In genomic region chr19:926595-927043, GRCh38 we compare ENCODE assay signal across 8 cellular contexts. TPM values are rescaled to one million over a fixed set of nuclear protein-coding genes. Genes with fewer than 3 reads are reported as not detected.
DNase-seq lines count a peak whose midpoint lies in the region; ATAC-seq and TF ChIP-seq lines count a peak whose summit lies in the region.

No MANE protein-coding gene starts in this region.

- H3K4me1 Mint-ChIP-seq in GM23338: peaks cover 8% of the 10 kb centered on the region; the same call in 2 of the 3 replicates
- peaks cover 5% of the 10 kb centered on the region for H3K4me1 Mint-ChIP-seq in T-helper 1 cell treated with Interleukin-12 subunit alpha and Interleukin-12 subunit beta and Interleukin-4 antibody, amounts not matched to agents 30 μg/mL and 1 μg/mL, for 36 hours (ENCODE audit: low read depth)
- peaks cover 5 to 26% (median 11%) of the 10 kb centered on the region in 4 donors for H3K4me1 Mint-ChIP-seq in naive thymus-derived CD8-positive, alpha-beta T cell

- peaks cover 8% of the 10 kb centered on the region for H3K27me3 ChIP-seq in GM23338 (ENCODE audit: insufficient read depth)

- peaks cover 34% of the 10 kb centered on the region for H3K79me2 ChIP-seq in GM23338 (replicated peaks; ENCODE audit: insufficient read depth)

- DNase-seq in AML-193 (lab: John Stamatoyannopoulos, UW) (peak; percentile 65 to 81), GM23338 (ENCODE audit: low spot score) (peak; percentile 69), epithelial cell of proximal tubule (ENCODE audit: low read depth) (no peak), kidney glomerular epithelial cell (lab: John Stamatoyannopoulos, UW) (no peak), cortex of kidney (lab: John Stamatoyannopoulos, UW) (no peak)
- DNase-seq in naive thymus-derived CD8-positive, alpha-beta T cell: no peak

- H3K9me2 ChIP-seq in GM23338 (ENCODE audit: insufficient read depth): no peaks in the 10 kb centered on the region

- H2AFZ ChIP-seq in GM23338: peak overlapping the region; percentile 43; the same call in 1 of the 2 replicates

- H3K27me3 Mint-ChIP-seq in GM23338 (ENCODE audit: insufficient read depth, low read depth, poor library complexity): peaks cover 11% of the 10 kb centered on the region
- H3K27me3 Mint-ChIP-seq in T-helper 1 cell treated with Interleukin-12 subunit alpha and Interleukin-12 subunit beta and Interleukin-4 antibody, amounts not matched to agents 30 μg/mL and 1 μg/mL, for 36 hours (ENCODE audit: low read depth): peaks cover 3% of the 10 kb centered on the region
- no peaks in the 10 kb centered on the region for H3K27me3 Mint-ChIP-seq in naive thymus-derived CD8-positive, alpha-beta T cell

- peaks cover 15% of the 10 kb centered on the region; the same call in 2 of the 3 replicates for H3K36me3 Mint-ChIP-seq in GM23338 (ENCODE audit: low read depth)
- H3K36me3 Mint-ChIP-seq in T-helper 1 cell treated with Interleukin-12 subunit alpha and Interleukin-12 subunit beta and Interleukin-4 antibody, amounts not matched to agents 30 μg/mL and 1 μg/mL, for 36 hours (ENCODE audit: low read depth): peaks cover 1% of the 10 kb centered on the region
- H3K36me3 Mint-ChIP-seq in naive thymus-derived CD8-positive, alpha-beta T cell: no peaks in the 10 kb centered on the region

- peaks cover 10% of the 10 kb centered on the region for H3K4me1 ChIP-seq in GM23338 (ENCODE audit: insufficient read depth)

- no peak overlapping the region for H3K27ac Mint-ChIP-seq in GM23338
- H3K27ac Mint-ChIP-seq in T-helper 1 cell treated with Interleukin-12 subunit alpha and Interleukin-12 subunit beta and Interleukin-4 antibody, amounts not matched to agents 30 μg/mL and 1 μg/mL, for 36 hours: peak overlapping the region; percentile 73
- peak overlapping the region in 2 of 10 donors; percentile 40 to 66 for H3K27ac Mint-ChIP-seq in naive thymus-derived CD8-positive, alpha-beta T cell

- no peaks in the 10 kb centered on the region; the same call in 1 of the 2 replicates for H3K36me3 ChIP-seq in GM23338 (ENCODE audit: insufficient read depth)

- no peak overlapping the region for H3K27ac ChIP-seq in GM23338 (ENCODE audit: low read depth)

- no peak for TF ChIP-seq CTCF in GM23338 (conservative IDR thresholded peaks at IDR 0.05; ENCODE audit: low read depth in 2 of 2)
- no peak for TF ChIP-seq CTCF in epithelial cell of proximal tubule (conservative IDR thresholded peaks at IDR 0.05; ENCODE audit: low read depth, low read length)

- H3K4me3 ChIP-seq in GM23338 (peak overlapping the region; percentile 89), epithelial cell of proximal tubule (ENCODE audit: low read depth, low read length) (peak overlapping the region; percentile 87)

- H4K20me1 ChIP-seq in GM23338 (replicated peaks; ENCODE audit: insufficient read depth): no peaks in the 10 kb centered on the region; the same call in 1 of the 2 replicates

- peaks cover 11% of the 10 kb centered on the region; the same call in 1 of the 2 replicates for H3F3A ChIP-seq in GM23338 (replicated peaks; ENCODE audit: low read depth)

- H3K9me3 Mint-ChIP-seq in GM23338: no peaks in the 10 kb centered on the region; the same call in 2 of the 3 replicates
- H3K9me3 Mint-ChIP-seq in T-helper 1 cell treated with Interleukin-12 subunit alpha and Interleukin-12 subunit beta and Interleukin-4 antibody, amounts not matched to agents 30 μg/mL and 1 μg/mL, for 36 hours: no peaks in the 10 kb centered on the region
- no peaks in the 10 kb centered on the region for H3K9me3 Mint-ChIP-seq in naive thymus-derived CD8-positive, alpha-beta T cell

- peak overlapping the region; percentile 85 for H3K4me3 Mint-ChIP-seq in GM23338
- peak overlapping the region; percentile 82 for H3K4me3 Mint-ChIP-seq in T-helper 1 cell treated with Interleukin-12 subunit alpha and Interleukin-12 subunit beta and Interleukin-4 antibody, amounts not matched to agents 30 μg/mL and 1 μg/mL, for 36 hours
- H3K4me3 Mint-ChIP-seq in naive thymus-derived CD8-positive, alpha-beta T cell: peak overlapping the region; percentile 67 to 87 (median 78)

- peak overlapping the region; percentile 91 for H3K4me2 ChIP-seq in GM23338

- ATAC-seq in GM23338: no peak
- no peak for ATAC-seq in naive thymus-derived CD8-positive, alpha-beta T cell
- no peak for ATAC-seq in GM21737 (IDR thresholded peaks at IDR 0.05; ENCODE audit: unreplicated experiment)

- POLR2A ChIA-PET in naive thymus-derived CD8-positive, alpha-beta T cell (lab: Charles Lee): interaction anchor here (0.7 to 1.4 kb wide), 2 partner anchors 58 to 95 kb away, joined by 4 to 5 read pairs; partner anchors contain the start of genes RNU6-2 and WDR18

TF ChIP-seq in GM23338, 12 proteins besides CTCF, POLR2A, EP300 and RAD21:
- TF ChIP-seq ZNF331 (CRISPR knock-in tag; IDR thresholded peaks at IDR 0.05; ENCODE audit: low read depth): no peak
- TF ChIP-seq CREB1 (CRISPR knock-in tag; IDR thresholded peaks at IDR 0.05; ENCODE audit: low read depth): no peak
- TF ChIP-seq, protein P1, sequence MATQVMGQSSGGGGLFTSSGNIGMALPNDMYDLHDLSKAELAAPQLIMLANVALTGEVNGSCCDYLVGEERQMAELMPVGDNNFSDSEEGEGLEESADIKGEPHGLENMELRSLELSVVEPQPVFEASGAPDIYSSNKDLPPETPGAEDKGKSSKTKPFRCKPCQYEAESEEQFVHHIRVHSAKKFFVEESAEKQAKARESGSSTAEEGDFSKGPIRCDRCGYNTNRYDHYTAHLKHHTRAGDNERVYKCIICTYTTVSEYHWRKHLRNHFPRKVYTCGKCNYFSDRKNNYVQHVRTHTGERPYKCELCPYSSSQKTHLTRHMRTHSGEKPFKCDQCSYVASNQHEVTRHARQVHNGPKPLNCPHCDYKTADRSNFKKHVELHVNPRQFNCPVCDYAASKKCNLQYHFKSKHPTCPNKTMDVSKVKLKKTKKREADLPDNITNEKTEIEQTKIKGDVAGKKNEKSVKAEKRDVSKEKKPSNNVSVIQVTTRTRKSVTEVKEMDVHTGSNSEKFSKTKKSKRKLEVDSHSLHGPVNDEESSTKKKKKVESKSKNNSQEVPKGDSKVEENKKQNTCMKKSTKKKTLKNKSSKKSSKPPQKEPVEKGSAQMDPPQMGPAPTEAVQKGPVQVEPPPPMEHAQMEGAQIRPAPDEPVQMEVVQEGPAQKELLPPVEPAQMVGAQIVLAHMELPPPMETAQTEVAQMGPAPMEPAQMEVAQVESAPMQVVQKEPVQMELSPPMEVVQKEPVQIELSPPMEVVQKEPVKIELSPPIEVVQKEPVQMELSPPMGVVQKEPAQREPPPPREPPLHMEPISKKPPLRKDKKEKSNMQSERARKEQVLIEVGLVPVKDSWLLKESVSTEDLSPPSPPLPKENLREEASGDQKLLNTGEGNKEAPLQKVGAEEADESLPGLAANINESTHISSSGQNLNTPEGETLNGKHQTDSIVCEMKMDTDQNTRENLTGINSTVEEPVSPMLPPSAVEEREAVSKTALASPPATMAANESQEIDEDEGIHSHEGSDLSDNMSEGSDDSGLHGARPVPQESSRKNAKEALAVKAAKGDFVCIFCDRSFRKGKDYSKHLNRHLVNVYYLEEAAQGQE (IDR thresholded peaks at IDR 0.05; ENCODE audit: unreplicated experiment): no peak
- no peak for TF ChIP-seq JUNB (IDR thresholded peaks at IDR 0.05; ENCODE audit: unreplicated experiment)
- no peak for TF ChIP-seq STAT1 (IDR thresholded peaks at IDR 0.05; ENCODE audit: unreplicated experiment)
TF ChIP-seq in GM23338: peak in this region for 0.

RNA-seq across cellular contexts. Expression of gene ARID3A, which starts 0.8 kb away (rescaled TPM):
- total RNA-seq in GM23338 (2014; rRNA removed; shearing (Covaris generic)): 48.8 and 51.6 TPM in 2 replicates
- 33.6 and 36.6 TPM in 2 replicates for polyA plus RNA-seq in GM23338 (2016; fragmentation: Nextera tagmentation; extraction: Ambion mirVana)
- total RNA-seq in epithelial cell of proximal tubule: 26.6 and 37.0 TPM in 2 replicates
- 1 to 10 TPM; 3.5 to 5.0 TPM for total RNA-seq in naive thymus-derived CD8-positive, alpha-beta T cell
- under 1 TPM; 0.09 to 0.58 (median 0.16) TPM for polyA plus RNA-seq in naive thymus-derived CD8-positive, alpha-beta T cell

RNA-seq across cellular contexts. Expression of gene KISS1R, which starts 9.5 kb away (rescaled TPM):
- 2.4 and 4.0 TPM in 2 replicates for total RNA-seq in GM23338 (2014; rRNA removed; shearing (Covaris generic))
- 0.78 and 1.0 TPM in 2 replicates for polyA plus RNA-seq in GM23338 (2016; fragmentation: Nextera tagmentation; extraction: Ambion mirVana)
- total RNA-seq in epithelial cell of proximal tubule: 0.72 and 0.92 TPM in 2 replicates
- 1 to 10 TPM; 1.4 to 2.6 TPM for total RNA-seq in naive thymus-derived CD8-positive, alpha-beta T cell
- polyA plus RNA-seq in naive thymus-derived CD8-positive, alpha-beta T cell: under 1 TPM; 0.18 to 0.58 (median 0.52) TPM

RNA-seq across cellular contexts. Expression of gene R3HDM4, which starts 13.6 kb away (rescaled TPM):
- 87.1 and 87.8 TPM in 2 replicates for total RNA-seq in GM23338 (2014; rRNA removed; shearing (Covaris generic))
- polyA plus RNA-seq in GM23338 (2016; fragmentation: Nextera tagmentation; extraction: Ambion mirVana): 76.5 and 87.4 TPM in 2 replicates
- total RNA-seq in epithelial cell of proximal tubule: 49.8 and 60.0 TPM in 2 replicates
- 100 to 1,000 TPM; 179 to 184 TPM for total RNA-seq in naive thymus-derived CD8-positive, alpha-beta T cell
- 100 to 1,000 TPM; 137 to 238 (median 182) TPM for polyA plus RNA-seq in naive thymus-derived CD8-positive, alpha-beta T cell

RNA-seq across cellular contexts. Expression of gene RNU6-9, which starts 33.3 kb away (rescaled TPM):
- not detected in 2 replicates for total RNA-seq in GM23338 (2014; rRNA removed; shearing (Covaris generic))
- polyA plus RNA-seq in GM23338 (2016; fragmentation: Nextera tagmentation; extraction: Ambion mirVana): not detected in 2 replicates
- not detected in 2 replicates for total RNA-seq in epithelial cell of proximal tubule
- not detected for total RNA-seq in naive thymus-derived CD8-positive, alpha-beta T cell
- polyA plus RNA-seq in naive thymus-derived CD8-positive, alpha-beta T cell: not detected

RNA-seq across cellular contexts. Expression of gene MED16, which starts 33.6 kb away (rescaled TPM):
- 62.3 and 73.6 TPM in 2 replicates for total RNA-seq in GM23338 (2014; rRNA removed; shearing (Covaris generic))
- 52.7 and 58.7 TPM in 2 replicates for polyA plus RNA-seq in GM23338 (2016; fragmentation: Nextera tagmentation; extraction: Ambion mirVana)
- total RNA-seq in epithelial cell of proximal tubule: 53.5 and 57.4 TPM in 2 replicates
- 10 to 100 TPM; 65.9 to 68.8 TPM for total RNA-seq in naive thymus-derived CD8-positive, alpha-beta T cell
- polyA plus RNA-seq in naive thymus-derived CD8-positive, alpha-beta T cell: 100 to 1,000 TPM in 1 of 3 donors, 10 to 100 TPM in 2; 54.3 to 117 (median 72.4) TPM

Comparison
In these comparisons a context has a peak if more than half of its experiments do, and no peak if none do; other contexts are left out.
1. DNase-seq: peak in AML-193 (2 of 2) and GM23338 (single experiment); none in epithelial cell of proximal tubule (single experiment), naive thymus-derived CD8-positive, alpha-beta T cell (0 of 10), kidney glomerular epithelial cell (single experiment) and cortex of kidney (single experiment).
2. Peak in every context shown above with its lines, with median percentiles within 50 percentile points of each other: H3K4me3 Mint-ChIP-seq.